Comparison of ENCODE assay signal across 28 cellular contexts in the genomic region with DNA sequence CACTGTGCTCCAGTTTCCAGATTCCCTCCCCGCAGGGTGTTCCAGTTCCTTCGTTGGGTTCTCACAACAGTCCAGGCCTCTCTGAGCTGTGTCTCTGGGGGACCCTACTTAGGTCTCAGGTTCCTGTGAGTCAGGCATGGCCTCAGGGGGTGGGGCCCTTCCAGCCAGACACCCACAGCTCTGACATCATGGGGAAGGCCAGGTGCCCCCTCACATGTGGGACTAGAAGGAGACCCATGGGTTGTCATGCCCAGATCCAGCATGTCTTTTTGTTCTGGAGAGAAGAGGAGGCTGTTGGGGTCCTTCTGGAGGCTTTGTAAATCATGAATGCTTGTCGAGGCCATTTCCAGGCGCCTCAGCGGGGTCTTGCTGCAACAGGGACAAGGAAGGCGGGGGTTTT.
"Had no signal": no experiment of that assay in that cellular context is flagged by ENCODE, and none has a peak within 500 bp of the region (broad histone marks: within the 10 kb centered on the region; RNA-seq: fewer than 3 reads in every experiment).

No MANE protein-coding gene starts in this region.

- H3K27ac ChIP-seq: body of pancreas, epithelial cell of prostate, esophagus squamous epithelium, gastroesophageal sphincter, WERI-Rb-1 had no signal

- DNase-seq: activated B cell treated with CpG ODN at 0.5 μM for 24 hours; activated CD4-positive, alpha-beta T cell treated with anti-CD3 and anti-CD28 coated beads for 48 hours; activated CD4-positive, alpha-beta T cell treated with anti-CD3 and anti-CD28 coated beads, Interleukin-2, amount 50 U/mL, for 1 hour; activated CD4-positive, alpha-beta T cell treated with anti-CD3 and anti-CD28 coated beads, Interleukin-2, amount 50 U/mL, for 48 hours; activated CD8-positive, alpha-beta memory T cell treated with anti-CD3 and anti-CD28 coated beads for 24 hours; activated CD8-positive, alpha-beta T cell treated with anti-CD3 and anti-CD28 coated beads for 36 hours; activated effector memory CD4-positive, alpha-beta T cell treated with Interleukin-2 at 50 U/mL for 16 hours; activated gamma-delta T cell treated with Interleukin-2 at 50 U/mL for 16 hours; activated naive CD4-positive, alpha-beta T cell treated with Interleukin-2 at 50 U/mL for 16 hours; activated naive CD8-positive, alpha-beta T cell treated with anti-CD3 and anti-CD28 coated beads for 36 hours; activated naive CD8-positive, alpha-beta T cell treated with anti-CD3 and anti-CD28 coated beads, Interleukin-2, amount 50 U/mL, for 24 hours; activated T-cell treated with anti-CD3 and anti-CD28 coated beads, Interleukin-2, amount 50 U/mL, for 4 hours; adrenal gland; amygdala; body of pancreas; caudate nucleus; cortex of kidney; dermis blood vessel endothelial cell; effector CD4-positive, alpha-beta T cell; effector memory CD8-positive, alpha-beta T cell; esophagus squamous epithelium; foreskin melanocyte; T-helper 1 cell; T-helper 17 cell; T1000; WERI-Rb-1 had no signal

- H3K36me3 ChIP-seq: adrenal gland, esophagus squamous epithelium, gastroesophageal sphincter, WERI-Rb-1 had no signal

- H3K9me3 ChIP-seq: adrenal gland, body of pancreas, esophagus squamous epithelium, gastroesophageal sphincter had no signal

- H3K4me3 ChIP-seq: adrenal gland, body of pancreas, esophagus squamous epithelium, gastroesophageal sphincter had no signal
